In genomic region chr6:134666174-134666573, GRCh38 we compare ENCODE assay signal across 2 cellular contexts.
TF ChIP-seq lines count a peak whose summit lies in the region.

No MANE protein-coding gene starts in this region.

TF ChIP-seq in A549, 52 proteins besides CTCF, POLR2A, EP300 and RAD21 (continued from another document):
- no peak for TF ChIP-seq HMGXB4 (CRISPR knock-in tag; IDR thresholded peaks at IDR 0.05; ENCODE audit: borderline replicate concordance)
- TF ChIP-seq FOSB (CRISPR knock-in tag; IDR thresholded peaks at IDR 0.05), result no peak
- no peak for TF ChIP-seq MAFK (IDR thresholded peaks at IDR 0.05; ENCODE audit: partially characterized antibody)
- TF ChIP-seq NFE2L2 (conservative IDR thresholded peaks at IDR 0.05; ENCODE audit: low read length), result no peak
- no peak for TF ChIP-seq ZSCAN20 (CRISPR knock-in tag; IDR thresholded peaks at IDR 0.05)

TF ChIP-seq in GM23338, 12 proteins besides CTCF, POLR2A, EP300 and RAD21 (continued from another document):
- TF ChIP-seq REST (IDR thresholded peaks at IDR 0.05; ENCODE audit: unreplicated experiment) (no peak), CREB1 (CRISPR knock-in tag; IDR thresholded peaks at IDR 0.05; ENCODE audit: low read depth) (no peak), ZNF462 (CRISPR knock-in tag; IDR thresholded peaks at IDR 0.05) (no peak), POLR2AphosphoS5 (IDR thresholded peaks at IDR 0.05; ENCODE audit: low read depth) (no peak), NANOG (IDR thresholded peaks at IDR 0.05; ENCODE audit: borderline replicate concordance) (no peak)
TF ChIP-seq in GM23338: peak in this region for 0.
